In the genomic region with DNA sequence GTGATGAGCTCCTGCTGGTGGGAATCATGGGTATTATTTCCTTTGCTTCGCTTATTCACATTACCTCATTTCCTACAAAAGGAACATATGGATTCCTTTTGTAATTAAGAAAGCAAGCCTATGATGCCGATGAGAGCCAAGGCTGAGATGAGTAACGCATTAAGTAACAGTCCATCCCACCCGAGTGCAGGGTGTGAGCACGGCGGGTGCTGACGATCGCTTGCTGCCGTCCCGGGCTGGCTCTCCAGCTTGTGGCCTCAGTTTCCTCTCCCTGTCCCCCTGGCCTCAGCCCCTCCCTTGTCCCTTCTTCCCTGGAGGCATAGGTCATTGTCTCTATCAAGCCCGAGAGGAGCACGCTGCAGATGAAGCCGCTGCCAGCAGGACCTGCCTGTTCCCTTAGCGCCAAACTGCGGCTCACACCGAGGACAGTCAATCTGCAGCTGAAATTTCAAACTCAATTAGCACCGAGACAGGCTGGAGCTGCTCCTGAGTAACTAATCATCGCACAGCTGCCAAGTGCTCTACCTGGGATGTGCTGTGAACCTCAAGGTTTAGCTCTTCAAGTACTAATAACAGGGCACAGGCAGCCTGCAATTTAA, we compare ENCODE assay signal across 1 cellular context.
TF ChIP-seq lines count a peak whose summit lies in the region.

No MANE protein-coding gene starts in this region.

TF ChIP-seq in SK-N-SH, 30 proteins besides CTCF, POLR2A, EP300 and RAD21 (continued from another document):
- TF ChIP-seq, protein P1, sequence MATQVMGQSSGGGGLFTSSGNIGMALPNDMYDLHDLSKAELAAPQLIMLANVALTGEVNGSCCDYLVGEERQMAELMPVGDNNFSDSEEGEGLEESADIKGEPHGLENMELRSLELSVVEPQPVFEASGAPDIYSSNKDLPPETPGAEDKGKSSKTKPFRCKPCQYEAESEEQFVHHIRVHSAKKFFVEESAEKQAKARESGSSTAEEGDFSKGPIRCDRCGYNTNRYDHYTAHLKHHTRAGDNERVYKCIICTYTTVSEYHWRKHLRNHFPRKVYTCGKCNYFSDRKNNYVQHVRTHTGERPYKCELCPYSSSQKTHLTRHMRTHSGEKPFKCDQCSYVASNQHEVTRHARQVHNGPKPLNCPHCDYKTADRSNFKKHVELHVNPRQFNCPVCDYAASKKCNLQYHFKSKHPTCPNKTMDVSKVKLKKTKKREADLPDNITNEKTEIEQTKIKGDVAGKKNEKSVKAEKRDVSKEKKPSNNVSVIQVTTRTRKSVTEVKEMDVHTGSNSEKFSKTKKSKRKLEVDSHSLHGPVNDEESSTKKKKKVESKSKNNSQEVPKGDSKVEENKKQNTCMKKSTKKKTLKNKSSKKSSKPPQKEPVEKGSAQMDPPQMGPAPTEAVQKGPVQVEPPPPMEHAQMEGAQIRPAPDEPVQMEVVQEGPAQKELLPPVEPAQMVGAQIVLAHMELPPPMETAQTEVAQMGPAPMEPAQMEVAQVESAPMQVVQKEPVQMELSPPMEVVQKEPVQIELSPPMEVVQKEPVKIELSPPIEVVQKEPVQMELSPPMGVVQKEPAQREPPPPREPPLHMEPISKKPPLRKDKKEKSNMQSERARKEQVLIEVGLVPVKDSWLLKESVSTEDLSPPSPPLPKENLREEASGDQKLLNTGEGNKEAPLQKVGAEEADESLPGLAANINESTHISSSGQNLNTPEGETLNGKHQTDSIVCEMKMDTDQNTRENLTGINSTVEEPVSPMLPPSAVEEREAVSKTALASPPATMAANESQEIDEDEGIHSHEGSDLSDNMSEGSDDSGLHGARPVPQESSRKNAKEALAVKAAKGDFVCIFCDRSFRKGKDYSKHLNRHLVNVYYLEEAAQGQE (IDR thresholded peaks at IDR 0.05; ENCODE audit: low read depth, low read length): no peak
- TF ChIP-seq RXRA (IDR thresholded peaks at IDR 0.05; ENCODE audit: borderline replicate concordance, low read depth) (no peak), SIN3A (IDR thresholded peaks at IDR 0.05; ENCODE audit: borderline replicate concordance, low read depth, low read length) (no peak), JUND (IDR thresholded peaks at IDR 0.05) (no peak), TCF12 (IDR thresholded peaks at IDR 0.05) (no peak), NRF1 (IDR thresholded peaks at IDR 0.05; ENCODE audit: low read depth, low read length) (no peak), SMC3 (IDR thresholded peaks at IDR 0.05; ENCODE audit: low read depth, low read length) (no peak), EZH2phosphoT487 (IDR thresholded peaks at IDR 0.05; ENCODE audit: borderline replicate concordance, low read depth) (no peak), GABPA (IDR thresholded peaks at IDR 0.05; ENCODE audit: low read depth) (no peak), FOSL2 (IDR thresholded peaks at IDR 0.05; ENCODE audit: borderline replicate concordance, low read depth) (no peak), MXI1 (IDR thresholded peaks at IDR 0.05; ENCODE audit: low read depth, low read length) (no peak), FOXM1 (IDR thresholded peaks at IDR 0.05; ENCODE audit: low read depth) (no peak), RFX5 (IDR thresholded peaks at IDR 0.05; ENCODE audit: low read length) (no peak)
- TF ChIP-seq, protein P2, sequence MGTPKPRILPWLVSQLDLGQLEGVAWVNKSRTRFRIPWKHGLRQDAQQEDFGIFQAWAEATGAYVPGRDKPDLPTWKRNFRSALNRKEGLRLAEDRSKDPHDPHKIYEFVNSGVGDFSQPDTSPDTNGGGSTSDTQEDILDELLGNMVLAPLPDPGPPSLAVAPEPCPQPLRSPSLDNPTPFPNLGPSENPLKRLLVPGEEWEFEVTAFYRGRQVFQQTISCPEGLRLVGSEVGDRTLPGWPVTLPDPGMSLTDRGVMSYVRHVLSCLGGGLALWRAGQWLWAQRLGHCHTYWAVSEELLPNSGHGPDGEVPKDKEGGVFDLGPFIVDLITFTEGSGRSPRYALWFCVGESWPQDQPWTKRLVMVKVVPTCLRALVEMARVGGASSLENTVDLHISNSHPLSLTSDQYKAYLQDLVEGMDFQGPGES (IDR thresholded peaks at IDR 0.05; ENCODE audit: low read depth, low read length): no peak
- TF ChIP-seq, protein P3, sequence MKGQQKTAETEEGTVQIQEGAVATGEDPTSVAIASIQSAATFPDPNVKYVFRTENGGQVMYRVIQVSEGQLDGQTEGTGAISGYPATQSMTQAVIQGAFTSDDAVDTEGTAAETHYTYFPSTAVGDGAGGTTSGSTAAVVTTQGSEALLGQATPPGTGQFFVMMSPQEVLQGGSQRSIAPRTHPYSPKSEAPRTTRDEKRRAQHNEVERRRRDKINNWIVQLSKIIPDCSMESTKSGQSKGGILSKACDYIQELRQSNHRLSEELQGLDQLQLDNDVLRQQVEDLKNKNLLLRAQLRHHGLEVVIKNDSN (IDR thresholded peaks at IDR 0.05; ENCODE audit: borderline replicate concordance, low read depth): no peak
